Comparison of ENCODE assay signal across 16 cellular contexts in the genomic region with DNA sequence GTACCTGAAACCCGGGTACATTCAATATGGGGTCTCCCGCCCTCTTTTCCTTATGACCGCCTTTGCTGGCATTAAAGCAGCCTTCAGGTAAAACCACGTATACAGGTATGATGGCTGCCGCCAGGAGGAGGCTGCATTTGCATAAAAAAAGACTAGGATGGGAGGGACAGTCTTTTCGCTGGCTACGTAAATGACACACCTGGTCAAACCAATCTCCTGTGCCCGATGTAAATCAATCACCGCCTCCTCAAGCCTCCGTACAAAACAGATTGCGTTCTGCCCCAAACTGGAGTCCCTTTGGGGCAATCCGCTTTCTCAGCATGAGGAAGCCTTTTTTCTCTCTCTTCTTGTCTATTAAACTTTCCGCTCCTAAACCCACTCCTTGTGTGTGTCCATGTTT. TPM values are rescaled to one million over a fixed set of nuclear protein-coding genes. Genes with fewer than 3 reads are reported as not detected.
DNase-seq lines count a peak whose midpoint lies in the region; ATAC-seq and TF ChIP-seq lines count a peak whose summit lies in the region.
"Had no signal": no experiment of that assay in that cellular context is flagged by ENCODE, and none has a peak within 500 bp of the region (broad histone marks: within the 10 kb centered on the region; RNA-seq: fewer than 3 reads in every experiment).

No MANE protein-coding gene starts in this region.

- ATAC-seq in activated T-helper 17 cell treated with anti-CD3 and anti-CD28 coated beads, Interleukin-2, amount 50 U/mL, for 72 hours (replicated peaks) = no peak
- ATAC-seq in GM19397 (IDR thresholded peaks at IDR 0.05; ENCODE audit: unreplicated experiment) = no peak
- ATAC-seq: Panc1 had no signal

- no peaks in the 10 kb centered on the region for H3K27me3 ChIP-seq in ascending aorta
- H3K27me3 ChIP-seq: vagina had no signal

- no peak for TF ChIP-seq POLR2A in lower leg skin (IDR thresholded peaks at IDR 0.05)

- H3K4me1 ChIP-seq in ES-I3 (ENCODE audit: insufficient read depth, low read length) (peaks cover 24% of the 10 kb centered on the region), ascending aorta (no peaks in the 10 kb centered on the region)
- H3K4me1 ChIP-seq: vagina had no signal

- H3K4me1 Mint-ChIP-seq in activated T-helper 17 cell treated with anti-CD3 and anti-CD28 coated beads, Interleukin-2, amount 50 U/mL, for 72 hours = no peaks in the 10 kb centered on the region
- H3K4me1 Mint-ChIP-seq: B cell had no signal

- peak overlapping the region; percentile 33 for H3K9ac ChIP-seq in ES-I3 (ENCODE audit: low read depth, low read length)

- TF ChIP-seq CTCF in ascending aorta (IDR thresholded peaks at IDR 0.05) = no peak
- TF ChIP-seq CTCF in lower leg skin (IDR thresholded peaks at IDR 0.05) = no peak

- H3K27ac ChIP-seq in epithelial cell of prostate = peak overlapping the region; percentile 0
- no peak overlapping the region for H3K27ac ChIP-seq in ascending aorta
- H3K27ac ChIP-seq: vagina had no signal

- peaks cover 5% of the 10 kb centered on the region; the same call in 1 of the 2 replicates for H3K9me3 ChIP-seq in ES-I3 (ENCODE audit: control insufficient read depth, insufficient read depth, low read length)
- H3K9me3 ChIP-seq in ascending aorta = peaks cover 0 to 6% of the 10 kb centered on the region in 2 donors
- H3K9me3 ChIP-seq: vagina had no signal

- 41 to 46% methylated on average over 13 of the region's 13 CpGs for WGBS in lower leg skin, 2 donors

- no peak overlapping the region for H3K4me3 Mint-ChIP-seq in activated T-helper 17 cell treated with anti-CD3 and anti-CD28 coated beads, Interleukin-2, amount 50 U/mL, for 72 hours
- H3K4me3 Mint-ChIP-seq: B cell; T-helper 2 cell treated with Interferon-gamma antibody and Interleukin-4, amounts not matched to agents 5 μg/mL and 100 μg/mL, for 36 hours had no signal

- no peak overlapping the region for H3K27ac Mint-ChIP-seq in activated T-helper 17 cell treated with anti-CD3 and anti-CD28 coated beads, Interleukin-2, amount 50 U/mL, for 72 hours
- H3K27ac Mint-ChIP-seq: B cell; T-helper 2 cell treated with Interferon-gamma antibody and Interleukin-4, amounts not matched to agents 5 μg/mL and 100 μg/mL, for 36 hours had no signal

- DNase-seq in NCI-H526 (lab: John Stamatoyannopoulos, UW) (peak; percentile 71 to 84), epithelial cell of prostate (ENCODE audit: low read depth, low spot score) (no peak), mucosa of gallbladder (ENCODE audit: low spot score) (peak; percentile 62), ascending aorta (ENCODE audit: low spot score in 2 of 2) (no peak), lower leg skin (ENCODE audit: low spot score in 2 of 2) (no peak)
- DNase-seq: activated CD8-positive, alpha-beta memory T cell treated with anti-CD3 and anti-CD28 coated beads for 24 hours; GDM1; head of caudate nucleus; NCI-H1105 treated with DMSO at 0.1 percent for 48 hours had no signal

- no peaks in the 10 kb centered on the region for H3K36me3 Mint-ChIP-seq in activated T-helper 17 cell treated with anti-CD3 and anti-CD28 coated beads, Interleukin-2, amount 50 U/mL, for 72 hours (ENCODE audit: low read depth)

- H3K36me3 ChIP-seq in ES-I3 (ENCODE audit: insufficient read depth, low read length) = no peaks in the 10 kb centered on the region
- no peaks in the 10 kb centered on the region for H3K36me3 ChIP-seq in ascending aorta
- H3K36me3 ChIP-seq: vagina had no signal

- intact Hi-C loops in ascending aorta (cut with DNase I) (no loop called here), lower leg skin (cut with DNase I; ENCODE audit: low total_unique reads) (no loop called here)

- peaks cover 16% of the 10 kb centered on the region for H3K27me3 Mint-ChIP-seq in activated T-helper 17 cell treated with anti-CD3 and anti-CD28 coated beads, Interleukin-2, amount 50 U/mL, for 72 hours

- peaks cover 3% of the 10 kb centered on the region for H3K9me3 Mint-ChIP-seq in activated T-helper 17 cell treated with anti-CD3 and anti-CD28 coated beads, Interleukin-2, amount 50 U/mL, for 72 hours

- no peak overlapping the region for H3K4me3 ChIP-seq in ascending aorta
- no peak overlapping the region for H3K4me3 ChIP-seq in lower leg skin (ENCODE audit: low read depth, poor library complexity, severe bottlenecking)
- H3K4me3 ChIP-seq: vagina had no signal

RNA-seq across cellular contexts. Expression of a gene that starts 8.1 kb away (rescaled TPM):
- total RNA-seq in mucosa of gallbladder (5.1 TPM), ascending aorta (68.9 TPM), lower leg skin (1 to 10 TPM in 3 of 4 donors, under 1 TPM in 1; 0.86 to 2.4 (median 1.2) TPM)
- 1 to 10 TPM in 1 of 2 donors, under 1 TPM in 1; 0.35 to 2.8 TPM for total RNA-seq in activated T-helper 17 cell treated with anti-CD3 and anti-CD28 coated beads, Interleukin-2, amount 50 U/mL, for 72 hours

RNA-seq across cellular contexts. Expression of a gene that starts 15.2 kb away (rescaled TPM):
- total RNA-seq in mucosa of gallbladder (70.8 TPM), ascending aorta (22.8 TPM), lower leg skin (10 to 100 TPM; 23.5 to 32.5 (median 28.8) TPM)
- 10 to 100 TPM; 41.0 to 47.7 TPM for total RNA-seq in activated T-helper 17 cell treated with anti-CD3 and anti-CD28 coated beads, Interleukin-2, amount 50 U/mL, for 72 hours

Comparison
In these comparisons a context has a peak if more than half of its experiments do, and no peak if none do; other contexts are left out.
1. DNase-seq: peak in NCI-H526 (2 of 2) and mucosa of gallbladder (single experiment); none in epithelial cell of prostate (single experiment), ascending aorta (0 of 2) and lower leg skin (0 of 2).
2. RNA of a gene that starts 8.1 kb away (total RNA-seq): 68.9 TPM in ascending aorta (single experiment); 5.1 TPM in mucosa of gallbladder (single experiment), 0.35 to 2.8 TPM in activated T-helper 17 cell treated with anti-CD3 and anti-CD28 coated beads, Interleukin-2, amount 50 U/mL, for 72 hours and 0.86 to 2.4 TPM in lower leg skin; every median in the first group is over 10 times any median in the second.